Comparison of ENCODE assay signal across 12 cellular contexts in the genomic region with DNA sequence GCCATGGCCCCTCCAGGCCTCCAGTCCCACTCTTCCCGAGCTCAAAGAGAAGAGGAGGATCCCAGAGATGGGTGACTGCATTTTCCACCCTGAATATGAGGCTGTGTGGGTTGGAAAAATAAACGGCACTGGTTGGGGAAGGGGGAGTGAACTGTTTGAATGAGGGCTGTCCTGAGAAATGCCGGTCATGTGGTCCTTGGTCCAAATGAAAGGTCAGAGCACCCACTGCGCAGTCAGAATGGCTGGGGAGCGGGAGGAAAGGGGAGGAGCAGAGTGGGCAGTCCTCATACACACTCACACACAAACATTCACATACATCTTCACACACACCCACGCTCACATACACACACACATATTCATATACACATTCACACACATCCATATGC.
DNase-seq lines count a peak whose midpoint lies in the region; ATAC-seq and TF ChIP-seq lines count a peak whose summit lies in the region.
"Had no signal": no experiment of that assay in that cellular context is flagged by ENCODE, and none has a peak within 500 bp of the region (broad histone marks: within the 10 kb centered on the region; RNA-seq: fewer than 3 reads in every experiment).

No MANE protein-coding gene starts in this region.

- H3K9me3 ChIP-seq in RWPE2 (ENCODE audit: severe bottlenecking), result no peaks in the 10 kb centered on the region
- H3K9me3 ChIP-seq in neuron (ENCODE audit: low read length), result no peaks in the 10 kb centered on the region

- peak overlapping the region; percentile 99 for H3K27ac ChIP-seq in RWPE2 (ENCODE audit: poor library complexity, severe bottlenecking)

- DNase-seq in CD1c-positive myeloid dendritic cell (ENCODE audit: extremely low spot score), result peak; percentile 27
- no peak for DNase-seq in RWPE2 (ENCODE audit: low spot score)
- DNase-seq in fibroblast of peridontal ligament (ENCODE audit: extremely low read depth), result peak; percentile 57
- DNase-seq in activated naive CD4-positive, alpha-beta T cell treated with Interleukin-2 at 50 U/mL for 16 hours, result no peak
- no peak for DNase-seq in NCI-H526 treated with DMSO at 0.1 percent for 48 hours (lab: John Stamatoyannopoulos, UW)
- DNase-seq in NCI-H2081 treated with DMSO at 0.1 percent for 48 hours (lab: John Stamatoyannopoulos, UW), result no peak
- DNase-seq: activated CD8-positive, alpha-beta memory T cell treated with anti-CD3 and anti-CD28 coated beads, Interleukin-2, amount 50 U/mL, for 4 hours; DMS79 treated with DMSO at 0.1 percent for 48 hours; NCI-H2171; small intestine had no signal

- H3K4me3 ChIP-seq in RWPE2 (ENCODE audit: severe bottlenecking) (no peak overlapping the region), neuron (ENCODE audit: low read length) (no peak overlapping the region)

- H3K27me3 ChIP-seq in RWPE2 (ENCODE audit: insufficient read depth, poor library complexity, severe bottlenecking) (no peaks in the 10 kb centered on the region), neuron (ENCODE audit: insufficient read depth, low read length) (no peaks in the 10 kb centered on the region)

- ATAC-seq in RWPE2 (ENCODE audit: low read depth) (0 out of 3 replicates have a peak, but pooled peaks have one; percentile 4), GM18870 (IDR thresholded peaks at IDR 0.05; ENCODE audit: unreplicated experiment) (no peak)

- TF ChIP-seq CTCF in RWPE2 (IDR thresholded peaks at IDR 0.05; ENCODE audit: poor library complexity, severe bottlenecking), result no peak

- H2AFZ ChIP-seq in neuron (ENCODE audit: low read depth, low read length), result peak overlapping the region; percentile 39

- peaks cover 43% of the 10 kb centered on the region for H3K4me1 ChIP-seq in RWPE2 (ENCODE audit: insufficient read depth, poor library complexity, severe bottlenecking)
- peaks cover 22% of the 10 kb centered on the region for H3K4me1 ChIP-seq in neuron (ENCODE audit: insufficient read depth, low read length)

- H3K36me3 ChIP-seq in RWPE2 (ENCODE audit: low read depth) (no peaks in the 10 kb centered on the region), neuron (ENCODE audit: insufficient read depth, low read length) (no peaks in the 10 kb centered on the region)

Comparison
In these comparisons a context has a peak if more than half of its experiments do, and no peak if none do; other contexts are left out.
1. DNase-seq: peak in CD1c-positive myeloid dendritic cell (single experiment) and fibroblast of peridontal ligament (single experiment); none in RWPE2 (single experiment), activated naive CD4-positive, alpha-beta T cell treated with Interleukin-2 at 50 U/mL for 16 hours (single experiment), NCI-H526 treated with DMSO at 0.1 percent for 48 hours (single experiment) and NCI-H2081 treated with DMSO at 0.1 percent for 48 hours (single experiment).